ENCODE assay signal across 1 cellular context in genomic region chr20:54132612-54133433, GRCh38.
TF ChIP-seq lines count a peak whose summit lies in the region.

No MANE protein-coding gene starts in this region.

TF ChIP-seq in GM23338, 12 proteins besides CTCF, POLR2A, EP300 and RAD21 (continued from another document):
- TF ChIP-seq ZNF462 (CRISPR knock-in tag; IDR thresholded peaks at IDR 0.05), result no peak
- no peak for TF ChIP-seq JUNB (IDR thresholded peaks at IDR 0.05; ENCODE audit: unreplicated experiment)
- TF ChIP-seq CREB1 (CRISPR knock-in tag; IDR thresholded peaks at IDR 0.05; ENCODE audit: low read depth), result no peak
- no peak for TF ChIP-seq EZH2 (IDR thresholded peaks at IDR 0.05; ENCODE audit: low read depth, unreplicated experiment)
- no peak for TF ChIP-seq EZH2phosphoT487 (IDR thresholded peaks at IDR 0.05; ENCODE audit: unreplicated experiment)
